ENCODE assay signal across 1 cellular context in genomic region chr2:85734942-85735608, GRCh38.
TF ChIP-seq lines count a peak whose summit lies in the region.

No MANE protein-coding gene starts in this region.

TF ChIP-seq in SK-N-SH treated with all-trans-retinoic acid at 6 μM for 48 hours, 23 proteins besides CTCF, POLR2A, EP300 and RAD21 (continued from another document):
- TF ChIP-seq ZC3H10 (CRISPR knock-in tag; IDR thresholded peaks at IDR 0.05) (peak; percentile 37; the same call in 1 of the 2 replicates), OSR1 (CRISPR knock-in tag; IDR thresholded peaks at IDR 0.05) (no peak), BACH2 (CRISPR knock-in tag; IDR thresholded peaks at IDR 0.05; ENCODE audit: borderline replicate concordance) (no peak), TOX (CRISPR knock-in tag; IDR thresholded peaks at IDR 0.05; ENCODE audit: borderline replicate concordance) (peak; percentile 76; the same call in 1 of the 2 replicates), CSDC2 (CRISPR knock-in tag; IDR thresholded peaks at IDR 0.05) (no peak), SNAI2 (CRISPR knock-in tag; IDR thresholded peaks at IDR 0.05) (no peak), ZNF565 (CRISPR knock-in tag; conservative IDR thresholded peaks at IDR 0.05; ENCODE audit: low read depth) (no peak), ZFP30 (CRISPR knock-in tag; IDR thresholded peaks at IDR 0.05) (no peak), ZNF70 (CRISPR knock-in tag; IDR thresholded peaks at IDR 0.05) (no peak), RARB (CRISPR knock-in tag; IDR thresholded peaks at IDR 0.05) (no peak), ZFP3 (CRISPR knock-in tag; IDR thresholded peaks at IDR 0.05) (no peak), ISL1 (CRISPR knock-in tag; IDR thresholded peaks at IDR 0.05) (peak; percentile 82), ARNTL (CRISPR knock-in tag; IDR thresholded peaks at IDR 0.05; ENCODE audit: borderline replicate concordance, low read depth) (no peak), PPARA (CRISPR knock-in tag; IDR thresholded peaks at IDR 0.05; ENCODE audit: borderline replicate concordance) (no peak)
- TF ChIP-seq, protein P1, sequence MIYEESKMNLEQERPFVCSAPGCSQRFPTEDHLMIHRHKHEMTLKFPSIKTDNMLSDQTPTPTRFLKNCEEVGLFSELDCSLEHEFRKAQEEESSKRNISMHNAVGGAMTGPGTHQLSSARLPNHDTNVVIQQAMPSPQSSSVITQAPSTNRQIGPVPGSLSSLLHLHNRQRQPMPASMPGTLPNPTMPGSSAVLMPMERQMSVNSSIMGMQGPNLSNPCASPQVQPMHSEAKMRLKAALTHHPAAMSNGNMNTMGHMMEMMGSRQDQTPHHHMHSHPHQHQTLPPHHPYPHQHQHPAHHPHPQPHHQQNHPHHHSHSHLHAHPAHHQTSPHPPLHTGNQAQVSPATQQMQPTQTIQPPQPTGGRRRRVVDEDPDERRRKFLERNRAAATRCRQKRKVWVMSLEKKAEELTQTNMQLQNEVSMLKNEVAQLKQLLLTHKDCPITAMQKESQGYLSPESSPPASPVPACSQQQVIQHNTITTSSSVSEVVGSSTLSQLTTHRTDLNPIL (CRISPR knock-in tag; IDR thresholded peaks at IDR 0.05; ENCODE audit: low read depth), result peak; percentile 61; the same call in 1 of the 2 replicates
- TF ChIP-seq, protein P2, sequence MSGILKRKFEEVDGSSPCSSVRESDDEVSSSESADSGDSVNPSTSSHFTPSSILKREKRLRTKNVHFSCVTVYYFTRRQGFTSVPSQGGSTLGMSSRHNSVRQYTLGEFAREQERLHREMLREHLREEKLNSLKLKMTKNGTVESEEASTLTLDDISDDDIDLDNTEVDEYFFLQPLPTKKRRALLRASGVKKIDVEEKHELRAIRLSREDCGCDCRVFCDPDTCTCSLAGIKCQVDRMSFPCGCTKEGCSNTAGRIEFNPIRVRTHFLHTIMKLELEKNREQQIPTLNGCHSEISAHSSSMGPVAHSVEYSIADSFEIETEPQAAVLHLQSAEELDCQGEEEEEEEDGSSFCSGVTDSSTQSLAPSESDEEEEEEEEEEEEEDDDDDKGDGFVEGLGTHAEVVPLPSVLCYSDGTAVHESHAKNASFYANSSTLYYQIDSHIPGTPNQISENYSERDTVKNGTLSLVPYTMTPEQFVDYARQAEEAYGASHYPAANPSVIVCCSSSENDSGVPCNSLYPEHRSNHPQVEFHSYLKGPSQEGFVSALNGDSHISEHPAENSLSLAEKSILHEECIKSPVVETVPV (CRISPR knock-in tag; IDR thresholded peaks at IDR 0.05), result no peak
- TF ChIP-seq, protein P3, sequence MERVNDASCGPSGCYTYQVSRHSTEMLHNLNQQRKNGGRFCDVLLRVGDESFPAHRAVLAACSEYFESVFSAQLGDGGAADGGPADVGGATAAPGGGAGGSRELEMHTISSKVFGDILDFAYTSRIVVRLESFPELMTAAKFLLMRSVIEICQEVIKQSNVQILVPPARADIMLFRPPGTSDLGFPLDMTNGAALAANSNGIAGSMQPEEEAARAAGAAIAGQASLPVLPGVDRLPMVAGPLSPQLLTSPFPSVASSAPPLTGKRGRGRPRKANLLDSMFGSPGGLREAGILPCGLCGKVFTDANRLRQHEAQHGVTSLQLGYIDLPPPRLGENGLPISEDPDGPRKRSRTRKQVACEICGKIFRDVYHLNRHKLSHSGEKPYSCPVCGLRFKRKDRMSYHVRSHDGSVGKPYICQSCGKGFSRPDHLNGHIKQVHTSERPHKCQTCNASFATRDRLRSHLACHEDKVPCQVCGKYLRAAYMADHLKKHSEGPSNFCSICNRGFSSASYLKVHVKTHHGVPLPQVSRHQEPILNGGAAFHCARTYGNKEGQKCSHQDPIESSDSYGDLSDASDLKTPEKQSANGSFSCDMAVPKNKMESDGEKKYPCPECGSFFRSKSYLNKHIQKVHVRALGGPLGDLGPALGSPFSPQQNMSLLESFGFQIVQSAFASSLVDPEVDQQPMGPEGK (CRISPR knock-in tag; IDR thresholded peaks at IDR 0.05; ENCODE audit: borderline replicate concordance), result no peak
- TF ChIP-seq, protein P4, sequence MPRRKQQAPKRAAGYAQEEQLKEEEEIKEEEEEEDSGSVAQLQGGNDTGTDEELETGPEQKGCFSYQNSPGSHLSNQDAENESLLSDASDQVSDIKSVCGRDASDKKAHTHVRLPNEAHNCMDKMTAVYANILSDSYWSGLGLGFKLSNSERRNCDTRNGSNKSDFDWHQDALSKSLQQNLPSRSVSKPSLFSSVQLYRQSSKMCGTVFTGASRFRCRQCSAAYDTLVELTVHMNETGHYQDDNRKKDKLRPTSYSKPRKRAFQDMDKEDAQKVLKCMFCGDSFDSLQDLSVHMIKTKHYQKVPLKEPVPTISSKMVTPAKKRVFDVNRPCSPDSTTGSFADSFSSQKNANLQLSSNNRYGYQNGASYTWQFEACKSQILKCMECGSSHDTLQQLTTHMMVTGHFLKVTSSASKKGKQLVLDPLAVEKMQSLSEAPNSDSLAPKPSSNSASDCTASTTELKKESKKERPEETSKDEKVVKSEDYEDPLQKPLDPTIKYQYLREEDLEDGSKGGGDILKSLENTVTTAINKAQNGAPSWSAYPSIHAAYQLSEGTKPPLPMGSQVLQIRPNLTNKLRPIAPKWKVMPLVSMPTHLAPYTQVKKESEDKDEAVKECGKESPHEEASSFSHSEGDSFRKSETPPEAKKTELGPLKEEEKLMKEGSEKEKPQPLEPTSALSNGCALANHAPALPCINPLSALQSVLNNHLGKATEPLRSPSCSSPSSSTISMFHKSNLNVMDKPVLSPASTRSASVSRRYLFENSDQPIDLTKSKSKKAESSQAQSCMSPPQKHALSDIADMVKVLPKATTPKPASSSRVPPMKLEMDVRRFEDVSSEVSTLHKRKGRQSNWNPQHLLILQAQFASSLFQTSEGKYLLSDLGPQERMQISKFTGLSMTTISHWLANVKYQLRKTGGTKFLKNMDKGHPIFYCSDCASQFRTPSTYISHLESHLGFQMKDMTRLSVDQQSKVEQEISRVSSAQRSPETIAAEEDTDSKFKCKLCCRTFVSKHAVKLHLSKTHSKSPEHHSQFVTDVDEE (CRISPR knock-in tag; IDR thresholded peaks at IDR 0.05), result no peak
